In genomic region chr9:132381966-132382541, GRCh38 we compare ENCODE assay signal across 1 cellular context.
A peak's percentile ranks its signal among the peaks of the same experiment; 100 is the strongest.
TF ChIP-seq lines count a peak whose summit lies in the region.

No MANE protein-coding gene starts in this region.

TF ChIP-seq in GM12878, 131 proteins besides CTCF, POLR2A, EP300 and RAD21 (continued from another document):
- no peak for TF ChIP-seq ATF3 (IDR thresholded peaks at IDR 0.05; ENCODE audit: borderline replicate concordance, extremely low read depth, low read depth, low read length)
- TF ChIP-seq REST (IDR thresholded peaks at IDR 0.05; ENCODE audit: low read depth, low read length), result no peak
- TF ChIP-seq YY1 (IDR thresholded peaks at IDR 0.05; ENCODE audit: low read depth, low read length), result peak; percentile 29; the same call in 1 of the 2 replicates
- no peak for TF ChIP-seq ZBTB11 (CRISPR knock-in tag; IDR thresholded peaks at IDR 0.05)
- peak; percentile 27; the same call in 1 of the 2 replicates for TF ChIP-seq MLLT1 (IDR thresholded peaks at IDR 0.05)
- TF ChIP-seq TAF1 (IDR thresholded peaks at IDR 0.05; ENCODE audit: borderline replicate concordance, low read depth, low read length), result peak; percentile 58; the same call in 1 of the 2 replicates
TF ChIP-seq in GM12878: peak in this region for 39.
